Comparison of ENCODE assay signal across 27 cellular contexts in the genomic region with DNA sequence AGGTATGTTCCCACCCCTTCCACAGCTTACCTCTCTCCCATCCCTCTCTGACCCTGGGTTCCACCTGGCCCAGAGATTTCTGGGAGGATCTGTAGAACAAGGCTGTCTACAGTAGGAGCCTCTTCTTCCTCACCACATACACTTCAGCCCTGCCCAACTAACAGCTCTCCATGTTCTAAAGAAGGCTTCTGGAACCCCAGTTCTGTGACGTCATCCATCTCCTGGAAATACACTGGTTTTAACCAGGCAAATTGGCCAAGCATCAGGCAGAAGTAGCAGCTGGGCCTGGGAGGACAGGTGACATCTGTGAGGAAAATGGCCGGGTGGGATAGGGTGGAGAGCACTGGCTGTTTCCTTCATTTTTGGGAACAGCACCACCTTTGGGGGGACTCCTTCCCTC. TPM values are rescaled to one million over a fixed set of nuclear protein-coding genes. Genes with fewer than 3 reads are reported as not detected.
"Had no signal": no experiment of that assay in that cellular context is flagged by ENCODE, and none has a peak within 500 bp of the region (broad histone marks: within the 10 kb centered on the region; RNA-seq: fewer than 3 reads in every experiment).

A gene with protein sequence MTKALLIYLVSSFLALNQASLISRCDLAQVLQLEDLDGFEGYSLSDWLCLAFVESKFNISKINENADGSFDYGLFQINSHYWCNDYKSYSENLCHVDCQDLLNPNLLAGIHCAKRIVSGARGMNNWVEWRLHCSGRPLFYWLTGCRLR (minus strand): TSS at position 177 of the 400 bp plus-strand sequence. CDS start 4,357 bp downstream, outside the sequence.

- H3K27ac ChIP-seq: body of pancreas, thyroid gland, upper lobe of right lung had no signal

- H3K9me3 ChIP-seq: body of pancreas, mucosa of descending colon, thyroid gland, upper lobe of right lung had no signal

- H3K36me3 Mint-ChIP-seq: activated naive CD4-positive, alpha-beta T cell treated with anti-CD3 and anti-CD28 coated beads, Interleukin-2, amount 10 ng/mL, durations not matched to agents 7 days and 5 days; memory B cell; naive thymus-derived CD8-positive, alpha-beta T cell had no signal

- H3K4me3 Mint-ChIP-seq: activated CD4-positive, alpha-beta memory T cell treated with anti-CD3 and anti-CD28 coated beads, Interleukin-2, amount 10 ng/mL, durations not matched to agents 7 days and 5 days; activated CD4-positive, alpha-beta T cell treated with anti-CD3 and anti-CD28 coated beads, Interleukin-2, amount 10 ng/mL, durations not matched to agents 24 days and 14 days; activated naive CD4-positive, alpha-beta T cell treated with anti-CD3 and anti-CD28 coated beads, Interleukin-2, amount 10 ng/mL, durations not matched to agents 7 days and 5 days; activated T-cell treated with anti-CD3 and anti-CD28 coated beads, Interleukin-2, amount 50 U/mL, for 72 hours; memory B cell; naive thymus-derived CD8-positive, alpha-beta T cell had no signal

- H3K9me3 Mint-ChIP-seq: activated CD4-positive, alpha-beta T cell treated with anti-CD3 and anti-CD28 coated beads, Interleukin-2, amount 10 ng/mL, durations not matched to agents 24 days and 14 days; activated naive CD4-positive, alpha-beta T cell treated with anti-CD3 and anti-CD28 coated beads, Interleukin-2, amount 10 ng/mL, durations not matched to agents 7 days and 5 days; activated T-cell treated with anti-CD3 and anti-CD28 coated beads, Interleukin-2, amount 50 U/mL, for 72 hours; memory B cell; naive thymus-derived CD8-positive, alpha-beta T cell had no signal

- ATAC-seq: activated CD4-positive, CD25-positive, alpha-beta regulatory T cell treated with anti-CD3 and anti-CD28 coated beads, Interleukin-2, amount 50 U/mL, for 24 hours; activated T-cell treated with anti-CD3 and anti-CD28 coated beads, Interleukin-2, amount 50 U/mL, for 72 hours; body of pancreas; esophagus mucosa; naive thymus-derived CD8-positive, alpha-beta T cell; upper lobe of right lung had no signal

- H3K4me3 ChIP-seq: body of pancreas, mucosa of descending colon, thyroid gland, upper lobe of right lung had no signal

- DNase-seq: activated CD4-positive, alpha-beta memory T cell treated with anti-CD3 and anti-CD28 coated beads, Interleukin-2, amount 10 ng/mL, durations not matched to agents 7 days and 5 days; activated CD4-positive, alpha-beta T cell treated with anti-CD3 and anti-CD28 coated beads, Interleukin-2, amount 10 ng/mL, durations not matched to agents 24 days and 14 days; activated effector memory CD4-positive, alpha-beta T cell treated with anti-CD3 and anti-CD28 coated beads, Interleukin-2, amount 50 U/mL, for 16 hours; activated naive CD4-positive, alpha-beta T cell treated with anti-CD3 and anti-CD28 coated beads, Interleukin-2, amount 10 ng/mL, durations not matched to agents 7 days and 5 days; activated T-cell treated with anti-CD3 and anti-CD28 coated beads, Interleukin-2, amount 50 U/mL, for 72 hours; anterior cingulate cortex; caudate nucleus; dermis blood vessel endothelial cell; effector CD8-positive, alpha-beta T cell; foreskin melanocyte; hypothalamus; naive thymus-derived CD8-positive, alpha-beta T cell; retina; stimulated activated CD4-positive, alpha-beta T cell treated with anti-CD3 and anti-CD28 coated beads, Interleukin-2, amount 100 ng/mL, for 48 hours; stimulated activated naive CD4-positive, alpha-beta T cell treated with Interleukin-2 at 50 U/mL for 16 hours; T-helper 2 cell; thyroid gland; upper lobe of right lung had no signal

- H3K27me3 ChIP-seq: body of pancreas, thyroid gland, upper lobe of right lung had no signal

- H3K4me1 ChIP-seq: thyroid gland had no signal

- H3K4me1 Mint-ChIP-seq: activated CD4-positive, alpha-beta T cell treated with anti-CD3 and anti-CD28 coated beads, Interleukin-2, amount 10 ng/mL, durations not matched to agents 24 days and 14 days; memory B cell had no signal

- H3K36me3 ChIP-seq: thyroid gland, upper lobe of right lung had no signal

- H3K27me3 Mint-ChIP-seq: activated CD4-positive, alpha-beta memory T cell treated with anti-CD3 and anti-CD28 coated beads, Interleukin-2, amount 10 ng/mL, durations not matched to agents 7 days and 5 days; memory B cell; naive thymus-derived CD8-positive, alpha-beta T cell had no signal

- H3K27ac Mint-ChIP-seq: activated CD4-positive, alpha-beta memory T cell treated with anti-CD3 and anti-CD28 coated beads, Interleukin-2, amount 10 ng/mL, durations not matched to agents 7 days and 5 days; activated CD4-positive, alpha-beta T cell treated with anti-CD3 and anti-CD28 coated beads, Interleukin-2, amount 10 ng/mL, durations not matched to agents 24 days and 14 days; activated naive CD4-positive, alpha-beta T cell treated with anti-CD3 and anti-CD28 coated beads, Interleukin-2, amount 10 ng/mL, durations not matched to agents 7 days and 5 days; activated T-cell treated with anti-CD3 and anti-CD28 coated beads, Interleukin-2, amount 50 U/mL, for 72 hours; memory B cell had no signal

RNA-seq across cellular contexts. Expression of the gene that starts here (rescaled TPM):
- total RNA-seq: activated CD4-positive, alpha-beta memory T cell treated with anti-CD3 and anti-CD28 coated beads, Interleukin-2, amount 10 ng/mL, durations not matched to agents 7 days and 5 days; activated CD4-positive, alpha-beta T cell treated with anti-CD3 and anti-CD28 coated beads, Interleukin-2, amount 10 ng/mL, durations not matched to agents 24 days and 14 days; activated T-cell treated with anti-CD3 and anti-CD28 coated beads, Interleukin-2, amount 50 U/mL, for 72 hours; body of pancreas; dermis blood vessel endothelial cell; endothelial cell of umbilical vein; esophagus mucosa; lower leg skin; mucosa of descending colon; naive thymus-derived CD8-positive, alpha-beta T cell; omental fat pad; posterior vena cava; thyroid gland; upper lobe of right lung had no signal
- polyA plus RNA-seq: endothelial cell of umbilical vein; naive thymus-derived CD8-positive, alpha-beta T cell had no signal
